Comparison of ENCODE assay signal across 6 cellular contexts in the genomic region with DNA sequence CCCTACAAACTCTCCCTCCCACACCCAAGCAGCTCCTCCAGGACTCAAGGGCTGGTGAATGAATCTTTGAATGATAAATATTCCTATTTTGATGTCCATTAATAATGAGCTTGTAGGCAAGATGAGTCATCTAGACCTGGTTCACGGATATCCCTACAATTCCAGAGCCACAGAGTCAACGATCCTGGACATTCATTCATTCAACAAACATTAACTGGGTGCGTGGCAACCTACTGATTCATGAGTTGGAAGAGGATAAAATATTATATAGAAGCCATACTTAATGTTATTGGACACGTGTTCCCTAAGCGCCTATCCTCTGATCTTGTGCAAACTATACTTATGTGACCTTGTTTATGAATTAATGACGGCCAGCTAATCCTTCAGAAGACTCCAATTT. TPM values are rescaled to one million over a fixed set of nuclear protein-coding genes. Genes with fewer than 3 reads are reported as not detected.
DNase-seq lines count a peak whose midpoint lies in the region; TF ChIP-seq lines count a peak whose summit lies in the region.

No MANE protein-coding gene starts in this region.

- TF ChIP-seq CTCF in Peyer's patch (IDR thresholded peaks at IDR 0.05), result no peak

- no peaks in the 10 kb centered on the region for H3K36me3 ChIP-seq in Peyer's patch

- peak overlapping the region; percentile 80 to 86 (median 85) for H3K4me3 Mint-ChIP-seq in immature natural killer cell

- no peak overlapping the region for H3K27ac Mint-ChIP-seq in immature natural killer cell

- no peak overlapping the region for H3K27ac ChIP-seq in Peyer's patch

- no peaks in the 10 kb centered on the region for H3K9me3 Mint-ChIP-seq in immature natural killer cell

- H3K36me3 Mint-ChIP-seq in immature natural killer cell, result no peaks in the 10 kb centered on the region

- TF ChIP-seq POLR2A in Peyer's patch (IDR thresholded peaks at IDR 0.05), result no peak

- in situ Hi-C loops in ACHN (cut with HindIII; ENCODE audit: low pct_ligation_motif_present, low pct_unique_long_range_greater_than_20kb, low sequenced_read_pairs), result no loop called here

- H3K4me1 ChIP-seq in Peyer's patch, result peaks cover 0 to 11% (median 0%) of the 10 kb centered on the region in 4 donors

- H3K27me3 ChIP-seq in Peyer's patch, result no peaks in the 10 kb centered on the region

- peak overlapping the region in 3 of 4 donors; percentile 63 to 86 (median 72) for H3K4me3 ChIP-seq in Peyer's patch

- peaks cover 7 to 11% of the 10 kb centered on the region in 2 donors for H3K4me1 Mint-ChIP-seq in immature natural killer cell

- H3K9me3 ChIP-seq in Peyer's patch, result no peaks in the 10 kb centered on the region

- peaks cover 5 to 10% (median 6%) of the 10 kb centered on the region in 3 donors for H3K27me3 Mint-ChIP-seq in immature natural killer cell (ENCODE audit: low read depth in 3 of 3)

- DNase-seq in ACHN (peak; percentile 68), Peyer's patch (no peak), immature natural killer cell (no peak), middle frontal gyrus (ENCODE audit: extremely low spot score, low spot score) (no peak), NCI-H1048 (lab: John Stamatoyannopoulos, UW) (no peak), NOMO-1 treated with dmso at 0.1 percent for 144 hours (lab: John Stamatoyannopoulos, UW; ENCODE audit: unreplicated experiment) (no peak)

RNA-seq across cellular contexts. Expression of gene OTUB2, which starts 0.4 kb away (rescaled TPM):
- total RNA-seq in Peyer's patch, result 1 to 10 TPM in 3 of 4 donors, not detected in 1; 3.4 to 4.9 (median 3.6) TPM
- polyA plus RNA-seq in immature natural killer cell, result under 1 TPM in 2 of 3 donors, not detected in 1; 0.22 to 0.33 TPM

RNA-seq across cellular contexts. Expression of gene CCDC197, which starts 28.6 kb away (rescaled TPM):
- total RNA-seq in Peyer's patch, result not detected
- polyA plus RNA-seq in immature natural killer cell, result not detected

RNA-seq across cellular contexts. Expression of gene ASB2, which starts 49.4 kb away (rescaled TPM):
- total RNA-seq in Peyer's patch, result 10 to 100 TPM in 1 of 4 donors, 1 to 10 TPM in 3; 3.2 to 32.2 (median 5.4) TPM
- 1 to 10 TPM; 1.4 to 4.2 (median 2.7) TPM for polyA plus RNA-seq in immature natural killer cell

RNA-seq across cellular contexts. Expression of gene DDX24, which starts 55.3 kb away (rescaled TPM):
- 100 to 1,000 TPM in 1 of 4 donors, 10 to 100 TPM in 3; 66.2 to 210 (median 72.5) TPM for total RNA-seq in Peyer's patch
- 100 to 1,000 TPM in 2 of 3 donors, 10 to 100 TPM in 1; 60.8 to 208 (median 114) TPM for polyA plus RNA-seq in immature natural killer cell

RNA-seq across cellular contexts. Expression of gene IFI27L1, which starts 55.4 kb away (rescaled TPM):
- total RNA-seq in Peyer's patch, result 10 to 100 TPM in 1 of 4 donors, 1 to 10 TPM in 3; 4.9 to 14.7 (median 6.6) TPM
- 10 to 100 TPM; 10.0 to 19.3 (median 10.3) TPM for polyA plus RNA-seq in immature natural killer cell
